31 cellular contexts compared by ENCODE assay signal in genomic region chr1:185431612-185432011, GRCh38.
"Had no signal": no experiment of that assay in that cellular context is flagged by ENCODE, and none has a peak within 500 bp of the region (broad histone marks: within the 10 kb centered on the region; RNA-seq: fewer than 3 reads in every experiment).

No MANE protein-coding gene starts in this region.

- H3K27me3 Mint-ChIP-seq: activated B cell treated with CpG ODN at 0.5 μM for 24 hours; activated naive CD4-positive, alpha-beta T cell treated with anti-CD3 and anti-CD28 coated beads, Interleukin-2, amount 10 ng/mL, durations not matched to agents 7 days and 5 days; activated naive CD8-positive, alpha-beta T cell treated with anti-CD3 and anti-CD28 coated beads, Interleukin-2, amount 10 ng/mL, durations not matched to agents 7 days and 5 days; activated T-cell treated with anti-CD3 and anti-CD28 coated beads, Interleukin-2, amount 50 U/mL, for 24 hours; brain; central memory CD8-positive, alpha-beta T cell; dendritic cell treated with granulocyte-macrophage colony-stimulating factor and Interleukin-4, amounts not matched to agents 40 ng/mL and 50 ng/mL, for 4 days; effector memory CD8-positive, alpha-beta T cell; T-helper 17 cell had no signal

- DNase-seq: activated B cell treated with CpG ODN at 0.5 μM for 24 hours; activated CD4-positive, alpha-beta T cell treated with anti-CD3 and anti-CD28 coated beads for 48 hours; activated CD4-positive, alpha-beta T cell treated with anti-CD3 and anti-CD28 coated beads, Interleukin-2, amount 50 U/mL, for 1 hour; activated CD4-positive, alpha-beta T cell treated with anti-CD3 and anti-CD28 coated beads, Interleukin-2, amount 50 U/mL, for 48 hours; activated CD8-positive, alpha-beta memory T cell treated with anti-CD3 and anti-CD28 coated beads, Interleukin-2, amount 50 U/mL, for 48 hours; activated gamma-delta T cell; activated naive CD4-positive, alpha-beta T cell; activated naive CD4-positive, alpha-beta T cell treated with anti-CD3 and anti-CD28 coated beads, Interleukin-2, amount 10 ng/mL, durations not matched to agents 7 days and 5 days; activated naive CD8-positive, alpha-beta T cell treated with anti-CD3 and anti-CD28 coated beads, Interleukin-2, amount 10 ng/mL, durations not matched to agents 7 days and 5 days; activated T-cell treated with anti-CD3 and anti-CD28 coated beads for 4 hours; activated T-cell treated with anti-CD3 and anti-CD28 coated beads, Interleukin-2, amount 50 U/mL, for 24 hours; activated T-cell treated with anti-CD3 and anti-CD28 coated beads, Interleukin-2, amount 50 U/mL, for 72 hours; dorsolateral prefrontal cortex; effector memory CD8-positive, alpha-beta T cell; erythroblast; foreskin keratinocyte; gastrocnemius medialis; glutamatergic neuron; heart left ventricle; T-helper 17 cell; T1000; WERI-Rb-1 had no signal

- H3K27ac ChIP-seq: ascending aorta, coronary artery, dorsolateral prefrontal cortex, esophagus muscularis mucosa, foreskin keratinocyte, gastrocnemius medialis, heart left ventricle, WERI-Rb-1 had no signal

- H3K4me3 ChIP-seq: ascending aorta, coronary artery, dorsolateral prefrontal cortex, esophagus muscularis mucosa, gastrocnemius medialis, heart left ventricle had no signal

- H3K9me3 Mint-ChIP-seq: effector memory CD8-positive, alpha-beta T cell had no signal

- ATAC-seq: activated CD4-positive, CD25-positive, alpha-beta regulatory T cell treated with anti-CD3 and anti-CD28 coated beads, Interleukin-2, amount 50 U/mL, for 24 hours; activated naive CD4-positive, alpha-beta T cell treated with anti-CD3 and anti-CD28 coated beads, Interleukin-2, amount 50 U/mL, for 72 hours; activated T-cell treated with anti-CD3 and anti-CD28 coated beads, Interleukin-2, amount 50 U/mL, for 72 hours; effector memory CD8-positive, alpha-beta T cell; foreskin keratinocyte; gastrocnemius medialis; heart left ventricle; T-helper 17 cell had no signal

- H3K27ac Mint-ChIP-seq: activated B cell treated with CpG ODN at 0.5 μM for 24 hours; activated naive CD4-positive, alpha-beta T cell treated with anti-CD3 and anti-CD28 coated beads, Interleukin-2, amount 10 ng/mL, durations not matched to agents 7 days and 5 days; activated naive CD4-positive, alpha-beta T cell treated with anti-CD3 and anti-CD28 coated beads, Interleukin-2, amount 50 U/mL, for 72 hours; activated T-cell treated with anti-CD3 and anti-CD28 coated beads, Interleukin-2, amount 50 U/mL, for 24 hours; activated T-cell treated with anti-CD3 and anti-CD28 coated beads, Interleukin-2, amount 50 U/mL, for 72 hours; brain; dendritic cell treated with granulocyte-macrophage colony-stimulating factor and Interleukin-4, amounts not matched to agents 40 ng/mL and 50 ng/mL, for 4 days; effector memory CD8-positive, alpha-beta T cell; T-helper 17 cell; T-helper 2 cell treated with Interferon-gamma antibody and Interleukin-4, amounts not matched to agents 5 μg/mL and 100 μg/mL, for 36 hours had no signal

- H3K36me3 ChIP-seq: ascending aorta, esophagus muscularis mucosa, gastrocnemius medialis, heart left ventricle, WERI-Rb-1 had no signal

- H3K4me3 Mint-ChIP-seq: activated B cell treated with CpG ODN at 0.5 μM for 24 hours; activated naive CD4-positive, alpha-beta T cell treated with anti-CD3 and anti-CD28 coated beads, Interleukin-2, amount 10 ng/mL, durations not matched to agents 7 days and 5 days; activated naive CD8-positive, alpha-beta T cell treated with anti-CD3 and anti-CD28 coated beads, Interleukin-2, amount 10 ng/mL, durations not matched to agents 7 days and 5 days; activated T-cell treated with anti-CD3 and anti-CD28 coated beads, Interleukin-2, amount 50 U/mL, for 24 hours; activated T-cell treated with anti-CD3 and anti-CD28 coated beads, Interleukin-2, amount 50 U/mL, for 72 hours; brain; central memory CD8-positive, alpha-beta T cell; dendritic cell treated with granulocyte-macrophage colony-stimulating factor and Interleukin-4, amounts not matched to agents 40 ng/mL and 50 ng/mL, for 4 days; effector memory CD8-positive, alpha-beta T cell; T-helper 17 cell; T-helper 2 cell treated with Interferon-gamma antibody and Interleukin-4, amounts not matched to agents 5 μg/mL and 100 μg/mL, for 36 hours had no signal

- H3K9me3 ChIP-seq: ascending aorta, esophagus muscularis mucosa, gastrocnemius medialis had no signal

- H3K27me3 ChIP-seq: ascending aorta, esophagus muscularis mucosa, foreskin keratinocyte, gastrocnemius medialis, heart left ventricle had no signal

- H3K36me3 Mint-ChIP-seq: activated naive CD4-positive, alpha-beta T cell treated with anti-CD3 and anti-CD28 coated beads, Interleukin-2, amount 10 ng/mL, durations not matched to agents 7 days and 5 days; brain had no signal

- H3K4me1 Mint-ChIP-seq: activated B cell treated with CpG ODN at 0.5 μM for 24 hours; brain; central memory CD8-positive, alpha-beta T cell; T-helper 17 cell had no signal

- H3K4me1 ChIP-seq: esophagus muscularis mucosa, foreskin keratinocyte, gastrocnemius medialis had no signal
